Comparison of ENCODE assay signal across 1 cellular context in the genomic region with DNA sequence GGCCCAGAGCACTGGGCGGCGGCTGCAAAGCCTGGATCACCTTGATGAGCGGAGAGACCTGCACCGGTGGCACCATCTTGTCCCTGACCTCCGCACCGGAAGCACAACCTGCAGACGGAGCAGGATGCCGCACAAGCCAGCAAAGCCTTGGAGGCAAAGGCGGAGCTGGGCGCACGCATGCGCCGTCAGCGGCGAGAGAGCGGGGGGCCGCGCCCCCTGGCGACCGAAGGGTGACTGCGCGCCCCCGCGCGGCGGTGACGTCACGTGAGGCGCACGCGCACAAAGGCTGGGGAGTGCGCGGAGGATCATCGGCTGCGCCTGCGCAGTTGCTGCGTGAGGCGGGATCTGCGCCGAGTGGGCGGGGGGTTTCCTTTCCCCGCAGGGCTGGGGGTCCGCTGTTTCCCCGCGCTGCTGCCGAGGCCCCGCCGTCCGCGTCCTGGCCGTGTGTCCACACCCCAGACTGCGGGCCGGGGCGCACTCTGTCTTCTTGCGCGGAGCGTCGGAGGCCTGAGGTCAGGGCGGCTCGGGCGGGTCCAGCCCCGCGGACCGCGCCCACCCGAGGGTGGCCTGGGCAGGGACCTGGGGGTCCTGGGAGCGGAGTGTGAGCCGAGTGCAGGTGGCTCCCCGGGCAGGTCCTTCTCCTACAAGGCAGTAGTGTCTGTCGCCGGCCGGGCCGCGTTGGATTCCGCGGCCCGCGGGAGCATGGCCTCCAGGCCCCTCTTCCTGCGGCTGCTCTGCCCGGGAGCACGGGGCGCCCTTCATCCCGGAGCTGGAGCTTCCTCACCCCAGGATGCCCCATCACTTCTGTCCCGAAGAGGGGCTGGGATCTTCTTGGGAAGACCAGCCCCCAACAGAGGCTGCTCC.
TF ChIP-seq lines count a peak whose summit lies in the region.

A gene with protein sequence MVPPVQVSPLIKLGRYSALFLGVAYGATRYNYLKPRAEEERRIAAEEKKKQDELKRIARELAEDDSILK (minus strand): TSS at position 105 of the 864 bp plus-strand sequence. CDS start 29 bp downstream, at position 76.
A gene with protein sequence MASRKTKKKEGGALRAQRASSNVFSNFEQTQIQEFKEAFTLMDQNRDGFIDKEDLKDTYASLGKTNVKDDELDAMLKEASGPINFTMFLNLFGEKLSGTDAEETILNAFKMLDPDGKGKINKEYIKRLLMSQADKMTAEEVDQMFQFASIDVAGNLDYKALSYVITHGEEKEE (plus strand): TSS at position 371 of the 864 bp plus-strand sequence. CDS start 3,485 bp downstream, outside the sequence.

TF ChIP-seq in HepG2, 621 proteins besides CTCF, POLR2A, EP300 and RAD21 (continued from another document and continues in another):
- TF ChIP-seq, protein P1, sequence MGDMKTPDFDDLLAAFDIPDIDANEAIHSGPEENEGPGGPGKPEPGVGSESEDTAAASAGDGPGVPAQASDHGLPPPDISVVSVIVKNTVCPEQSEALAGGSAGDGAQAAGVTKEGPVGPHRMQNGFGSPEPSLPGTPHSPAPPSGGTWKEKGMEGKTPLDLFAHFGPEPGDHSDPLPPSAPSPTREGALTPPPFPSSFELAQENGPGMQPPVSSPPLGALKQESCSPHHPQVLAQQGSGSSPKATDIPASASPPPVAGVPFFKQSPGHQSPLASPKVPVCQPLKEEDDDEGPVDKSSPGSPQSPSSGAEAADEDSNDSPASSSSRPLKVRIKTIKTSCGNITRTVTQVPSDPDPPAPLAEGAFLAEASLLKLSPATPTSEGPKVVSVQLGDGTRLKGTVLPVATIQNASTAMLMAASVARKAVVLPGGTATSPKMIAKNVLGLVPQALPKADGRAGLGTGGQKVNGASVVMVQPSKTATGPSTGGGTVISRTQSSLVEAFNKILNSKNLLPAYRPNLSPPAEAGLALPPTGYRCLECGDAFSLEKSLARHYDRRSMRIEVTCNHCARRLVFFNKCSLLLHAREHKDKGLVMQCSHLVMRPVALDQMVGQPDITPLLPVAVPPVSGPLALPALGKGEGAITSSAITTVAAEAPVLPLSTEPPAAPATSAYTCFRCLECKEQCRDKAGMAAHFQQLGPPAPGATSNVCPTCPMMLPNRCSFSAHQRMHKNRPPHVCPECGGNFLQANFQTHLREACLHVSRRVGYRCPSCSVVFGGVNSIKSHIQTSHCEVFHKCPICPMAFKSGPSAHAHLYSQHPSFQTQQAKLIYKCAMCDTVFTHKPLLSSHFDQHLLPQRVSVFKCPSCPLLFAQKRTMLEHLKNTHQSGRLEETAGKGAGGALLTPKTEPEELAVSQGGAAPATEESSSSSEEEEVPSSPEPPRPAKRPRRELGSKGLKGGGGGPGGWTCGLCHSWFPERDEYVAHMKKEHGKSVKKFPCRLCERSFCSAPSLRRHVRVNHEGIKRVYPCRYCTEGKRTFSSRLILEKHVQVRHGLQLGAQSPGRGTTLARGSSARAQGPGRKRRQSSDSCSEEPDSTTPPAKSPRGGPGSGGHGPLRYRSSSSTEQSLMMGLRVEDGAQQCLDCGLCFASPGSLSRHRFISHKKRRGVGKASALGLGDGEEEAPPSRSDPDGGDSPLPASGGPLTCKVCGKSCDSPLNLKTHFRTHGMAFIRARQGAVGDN (CRISPR knock-in tag; IDR thresholded peaks at IDR 0.05), result peak; percentile 66
- TF ChIP-seq ZBTB1 (CRISPR knock-in tag; IDR thresholded peaks at IDR 0.05; ENCODE audit: borderline replicate concordance), result no peak
- TF ChIP-seq ZBTB10 (CRISPR knock-in tag; IDR thresholded peaks at IDR 0.05; ENCODE audit: borderline replicate concordance), result no peak
- TF ChIP-seq, protein P2, sequence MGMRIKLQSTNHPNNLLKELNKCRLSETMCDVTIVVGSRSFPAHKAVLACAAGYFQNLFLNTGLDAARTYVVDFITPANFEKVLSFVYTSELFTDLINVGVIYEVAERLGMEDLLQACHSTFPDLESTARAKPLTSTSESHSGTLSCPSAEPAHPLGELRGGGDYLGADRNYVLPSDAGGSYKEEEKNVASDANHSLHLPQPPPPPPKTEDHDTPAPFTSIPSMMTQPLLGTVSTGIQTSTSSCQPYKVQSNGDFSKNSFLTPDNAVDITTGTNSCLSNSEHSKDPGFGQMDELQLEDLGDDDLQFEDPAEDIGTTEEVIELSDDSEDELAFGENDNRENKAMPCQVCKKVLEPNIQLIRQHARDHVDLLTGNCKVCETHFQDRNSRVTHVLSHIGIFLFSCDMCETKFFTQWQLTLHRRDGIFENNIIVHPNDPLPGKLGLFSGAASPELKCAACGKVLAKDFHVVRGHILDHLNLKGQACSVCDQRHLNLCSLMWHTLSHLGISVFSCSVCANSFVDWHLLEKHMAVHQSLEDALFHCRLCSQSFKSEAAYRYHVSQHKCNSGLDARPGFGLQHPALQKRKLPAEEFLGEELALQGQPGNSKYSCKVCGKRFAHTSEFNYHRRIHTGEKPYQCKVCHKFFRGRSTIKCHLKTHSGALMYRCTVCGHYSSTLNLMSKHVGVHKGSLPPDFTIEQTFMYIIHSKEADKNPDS (CRISPR knock-in tag; IDR thresholded peaks at IDR 0.05), result no peak
- no peak for TF ChIP-seq HNRNPL (IDR thresholded peaks at IDR 0.05; ENCODE audit: low read depth, low read length)
- TF ChIP-seq ZSCAN20 (CRISPR knock-in tag; IDR thresholded peaks at IDR 0.05; ENCODE audit: borderline replicate concordance), result 0 out of 2 replicates have a peak, but pooled peaks have one; percentile 66
- TF ChIP-seq BCL6 (CRISPR knock-in tag; IDR thresholded peaks at IDR 0.05), result no peak
- TF ChIP-seq SIX1 (CRISPR knock-in tag; IDR thresholded peaks at IDR 0.05; ENCODE audit: borderline replicate concordance), result no peak
- peak; percentile 46; the same call in 1 of the 2 replicates for TF ChIP-seq ARNTL (CRISPR knock-in tag; IDR thresholded peaks at IDR 0.05)
- peak; percentile 15; the same call in 1 of the 2 replicates for TF ChIP-seq ZBTB4 (CRISPR knock-in tag; IDR thresholded peaks at IDR 0.05; ENCODE audit: borderline replicate concordance)
- peak; percentile 74; the same call in 1 of the 2 replicates for TF ChIP-seq ZNF850 (CRISPR knock-in tag; conservative IDR thresholded peaks at IDR 0.05)
- TF ChIP-seq ZNF788 (CRISPR knock-in tag; IDR thresholded peaks at IDR 0.05; ENCODE audit: borderline replicate concordance), result peak; percentile 76; the same call in 1 of the 2 replicates
- TF ChIP-seq ZNF557 (CRISPR knock-in tag; IDR thresholded peaks at IDR 0.05), result 0 out of 2 replicates have a peak, but pooled peaks have one; percentile 15
- TF ChIP-seq ZZZ3 (CRISPR knock-in tag; IDR thresholded peaks at IDR 0.05; ENCODE audit: borderline replicate concordance), result no peak; the same call in 1 of the 2 replicates
- TF ChIP-seq ZNF841 (CRISPR knock-in tag; IDR thresholded peaks at IDR 0.05; ENCODE audit: borderline replicate concordance), result no peak
- no peak for TF ChIP-seq ZSCAN12 (CRISPR knock-in tag; IDR thresholded peaks at IDR 0.05)
- no peak for TF ChIP-seq SNAI1 (CRISPR knock-in tag; IDR thresholded peaks at IDR 0.05; ENCODE audit: borderline replicate concordance)
- peak; percentile 78; the same call in 1 of the 2 replicates for TF ChIP-seq ZNF547 (CRISPR knock-in tag; IDR thresholded peaks at IDR 0.05)
- peak; percentile 80; the same call in 1 of the 2 replicates for TF ChIP-seq ZNF343 (CRISPR knock-in tag; IDR thresholded peaks at IDR 0.05)
- TF ChIP-seq, protein P3, sequence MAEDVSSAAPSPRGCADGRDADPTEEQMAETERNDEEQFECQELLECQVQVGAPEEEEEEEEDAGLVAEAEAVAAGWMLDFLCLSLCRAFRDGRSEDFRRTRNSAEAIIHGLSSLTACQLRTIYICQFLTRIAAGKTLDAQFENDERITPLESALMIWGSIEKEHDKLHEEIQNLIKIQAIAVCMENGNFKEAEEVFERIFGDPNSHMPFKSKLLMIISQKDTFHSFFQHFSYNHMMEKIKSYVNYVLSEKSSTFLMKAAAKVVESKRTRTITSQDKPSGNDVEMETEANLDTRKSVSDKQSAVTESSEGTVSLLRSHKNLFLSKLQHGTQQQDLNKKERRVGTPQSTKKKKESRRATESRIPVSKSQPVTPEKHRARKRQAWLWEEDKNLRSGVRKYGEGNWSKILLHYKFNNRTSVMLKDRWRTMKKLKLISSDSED (CRISPR knock-in tag; IDR thresholded peaks at IDR 0.05), result no peak
- no peak for TF ChIP-seq HNRNPH1 (optimal IDR thresholded peaks at IDR 0.05; ENCODE audit: low read depth, low read length)
- no peak; the same call in 1 of the 2 replicates for TF ChIP-seq MXD3 (CRISPR knock-in tag; IDR thresholded peaks at IDR 0.05)
- TF ChIP-seq CSRNP2 (CRISPR knock-in tag; conservative IDR thresholded peaks at IDR 0.05; ENCODE audit: low read depth), result no peak
